9 cellular contexts compared by ENCODE assay signal in genomic region chr6:120056085-120056484, GRCh38.
DNase-seq lines count a peak whose midpoint lies in the region; ATAC-seq, FAIRE-seq and TF ChIP-seq lines count a peak whose summit lies in the region.
"Had no signal": no experiment of that assay in that cellular context is flagged by ENCODE, and none has a peak within 500 bp of the region (broad histone marks: within the 10 kb centered on the region; RNA-seq: fewer than 3 reads in every experiment).

No MANE protein-coding gene starts in this region.

- ATAC-seq in GM19372 (IDR thresholded peaks at IDR 0.05; ENCODE audit: low read depth, unreplicated experiment) (peak; percentile 82), HG03439 (IDR thresholded peaks at IDR 0.05; ENCODE audit: unreplicated experiment) (peak; percentile 78), gastrocnemius medialis (no peak)

- TF ChIP-seq CTCF in D721Med (IDR thresholded peaks at IDR 0.05; ENCODE audit: insufficient read depth, missing control alignments) = peak; percentile 14
- TF ChIP-seq CTCF in endodermal cell (conservative IDR thresholded peaks at IDR 0.05) = peak; percentile 77
- TF ChIP-seq CTCF in gastrocnemius medialis (IDR thresholded peaks at IDR 0.05 in 4 of 5, conservative IDR thresholded peaks at IDR 0.05 in 1 of 5) = no peak

- H3K27me3 ChIP-seq in endodermal cell (ENCODE audit: control insufficient read depth, insufficient read depth, low read length, poor library complexity, severe bottlenecking) = no peaks in the 10 kb centered on the region
- no peaks in the 10 kb centered on the region for H3K27me3 ChIP-seq in gastrocnemius medialis

- H3K4me1 Mint-ChIP-seq in endodermal cell = no peaks in the 10 kb centered on the region
- no peaks in the 10 kb centered on the region for H3K4me1 Mint-ChIP-seq in activated T-helper 1 cell treated with anti-CD3 and anti-CD28 coated beads, Interleukin-12 subunit alpha, Interleukin-12 subunit beta, Interleukin-2, Interleukin-4 antibody, amounts not matched to agents 30 ng/mL and 10 ng/mL and 1 ng/mL, durations not matched to agents 14 hours and 24 hours and 36 hours (ENCODE audit: low read depth)
- H3K4me1 Mint-ChIP-seq: activated B cell treated with CpG ODN at 0.5 μM for 24 hours had no signal

- H3K36me3 Mint-ChIP-seq in endodermal cell (ENCODE audit: low read depth) = no peaks in the 10 kb centered on the region
- no peaks in the 10 kb centered on the region for H3K36me3 Mint-ChIP-seq in activated T-helper 1 cell treated with anti-CD3 and anti-CD28 coated beads, Interleukin-12 subunit alpha, Interleukin-12 subunit beta, Interleukin-2, Interleukin-4 antibody, amounts not matched to agents 30 ng/mL and 10 ng/mL and 1 ng/mL, durations not matched to agents 14 hours and 24 hours and 36 hours (ENCODE audit: low read depth)

- H3K27ac Mint-ChIP-seq in endodermal cell = no peak overlapping the region
- no peak overlapping the region for H3K27ac Mint-ChIP-seq in activated T-helper 1 cell treated with anti-CD3 and anti-CD28 coated beads, Interleukin-12 subunit alpha, Interleukin-12 subunit beta, Interleukin-2, Interleukin-4 antibody, amounts not matched to agents 30 ng/mL and 10 ng/mL and 1 ng/mL, durations not matched to agents 14 hours and 24 hours and 36 hours
- H3K27ac Mint-ChIP-seq: activated B cell treated with CpG ODN at 0.5 μM for 24 hours had no signal

- H3K4me1 ChIP-seq in endodermal cell (ENCODE audit: control insufficient read depth, insufficient read depth, low read length) (no peaks in the 10 kb centered on the region), gastrocnemius medialis (no peaks in the 10 kb centered on the region)

- peaks cover 8% of the 10 kb centered on the region for H3K9me3 Mint-ChIP-seq in endodermal cell
- H3K9me3 Mint-ChIP-seq in activated T-helper 1 cell treated with anti-CD3 and anti-CD28 coated beads, Interleukin-12 subunit alpha, Interleukin-12 subunit beta, Interleukin-2, Interleukin-4 antibody, amounts not matched to agents 30 ng/mL and 10 ng/mL and 1 ng/mL, durations not matched to agents 14 hours and 24 hours and 36 hours = peaks cover 4% of the 10 kb centered on the region

- no peaks in the 10 kb centered on the region for H3K9me3 ChIP-seq in endodermal cell (ENCODE audit: control insufficient read depth, low read length)
- H3K9me3 ChIP-seq in gastrocnemius medialis = no peaks in the 10 kb centered on the region

- FAIRE-seq in D721Med (lab: Jason Lieb, UNC) = no peak

- H3K36me3 ChIP-seq in endodermal cell (ENCODE audit: control insufficient read depth, insufficient read depth, low read length) (no peaks in the 10 kb centered on the region), gastrocnemius medialis (no peaks in the 10 kb centered on the region)

- H3K27ac ChIP-seq in endodermal cell (ENCODE audit: low read depth, low read length) (no peak overlapping the region), gastrocnemius medialis (no peak overlapping the region)

- no peak for DNase-seq in D721Med (ENCODE audit: insufficient read length, low spot score)
- DNase-seq in endodermal cell = peak; percentile 83
- DNase-seq in activated T-helper 1 cell treated with anti-CD3 and anti-CD28 coated beads, Interleukin-12 subunit alpha, Interleukin-12 subunit beta, Interleukin-2, Interleukin-4 antibody, amounts not matched to agents 30 ng/mL and 10 ng/mL and 1 ng/mL, durations not matched to agents 14 hours and 24 hours and 36 hours (ENCODE audit: low spot score) = no peak
- DNase-seq in gastrocnemius medialis = no peak
- DNase-seq in activated CD4-positive, alpha-beta T cell treated with anti-CD3 and anti-CD28 coated beads for 48 hours = no peak
- DNase-seq in stimulated activated CD4-positive, alpha-beta T cell treated with anti-CD3 and anti-CD28 coated beads, Interleukin-15, amount 100 ng/mL, for 24 hours = no peak
- DNase-seq: activated B cell treated with CpG ODN at 0.5 μM for 24 hours had no signal

- no peak overlapping the region for H3K9ac ChIP-seq in endodermal cell (ENCODE audit: extremely low read depth, low read length, poor library complexity, severe bottlenecking)

- 71 to 80% methylated on average over 1 to 7 of the region's 7 CpGs for WGBS in endodermal cell (ENCODE audit: insufficient coverage in 1 of 2, insufficient read length in 1 of 2), 2 experiments

- H3K4me3 ChIP-seq in endodermal cell (ENCODE audit: low read length) (no peak overlapping the region), gastrocnemius medialis (no peak overlapping the region)

- no peaks in the 10 kb centered on the region for H3K27me3 Mint-ChIP-seq in endodermal cell (ENCODE audit: insufficient read depth)
- H3K27me3 Mint-ChIP-seq in activated T-helper 1 cell treated with anti-CD3 and anti-CD28 coated beads, Interleukin-12 subunit alpha, Interleukin-12 subunit beta, Interleukin-2, Interleukin-4 antibody, amounts not matched to agents 30 ng/mL and 10 ng/mL and 1 ng/mL, durations not matched to agents 14 hours and 24 hours and 36 hours (ENCODE audit: insufficient read depth) = no peaks in the 10 kb centered on the region
- H3K27me3 Mint-ChIP-seq: activated B cell treated with CpG ODN at 0.5 μM for 24 hours had no signal

- no peak overlapping the region for H3K4me3 Mint-ChIP-seq in endodermal cell
- H3K4me3 Mint-ChIP-seq in activated T-helper 1 cell treated with anti-CD3 and anti-CD28 coated beads, Interleukin-12 subunit alpha, Interleukin-12 subunit beta, Interleukin-2, Interleukin-4 antibody, amounts not matched to agents 30 ng/mL and 10 ng/mL and 1 ng/mL, durations not matched to agents 14 hours and 24 hours and 36 hours = no peak overlapping the region
- H3K4me3 Mint-ChIP-seq: activated B cell treated with CpG ODN at 0.5 μM for 24 hours had no signal

- in situ Hi-C loops in gastrocnemius medialis (cut with MboI; ENCODE audit: low sequenced_read_pairs in 4 of 4) = no loop called here

- intact Hi-C loops in activated T-helper 1 cell treated with anti-CD3 and anti-CD28 coated beads, Interleukin-12 subunit alpha, Interleukin-12 subunit beta, Interleukin-2, Interleukin-4 antibody, amounts not matched to agents 30 ng/mL and 10 ng/mL and 1 ng/mL, durations not matched to agents 14 hours and 24 hours and 36 hours (cut with micrococcal nuclease) = loop anchor here (1.0 kb wide), 1 partner anchor 314 kb away; no protein-coding TSS in a partner anchor
- intact Hi-C loops in gastrocnemius medialis (cut with DNase I; ENCODE audit: low total_unique reads) = no loop called here

- no peak for TF ChIP-seq POLR2A in gastrocnemius medialis (IDR thresholded peaks at IDR 0.05)

Comparison
In these comparisons a context has a peak if more than half of its experiments do, and no peak if none do; other contexts are left out.
1. CTCF ChIP-seq: peak in D721Med (single experiment) and endodermal cell (single experiment); none in gastrocnemius medialis (0 of 5).
2. ATAC-seq: peak in GM19372 (single experiment) and HG03439 (single experiment); none in gastrocnemius medialis (0 of 2).